24 cellular contexts compared by ENCODE assay signal in the genomic region with DNA sequence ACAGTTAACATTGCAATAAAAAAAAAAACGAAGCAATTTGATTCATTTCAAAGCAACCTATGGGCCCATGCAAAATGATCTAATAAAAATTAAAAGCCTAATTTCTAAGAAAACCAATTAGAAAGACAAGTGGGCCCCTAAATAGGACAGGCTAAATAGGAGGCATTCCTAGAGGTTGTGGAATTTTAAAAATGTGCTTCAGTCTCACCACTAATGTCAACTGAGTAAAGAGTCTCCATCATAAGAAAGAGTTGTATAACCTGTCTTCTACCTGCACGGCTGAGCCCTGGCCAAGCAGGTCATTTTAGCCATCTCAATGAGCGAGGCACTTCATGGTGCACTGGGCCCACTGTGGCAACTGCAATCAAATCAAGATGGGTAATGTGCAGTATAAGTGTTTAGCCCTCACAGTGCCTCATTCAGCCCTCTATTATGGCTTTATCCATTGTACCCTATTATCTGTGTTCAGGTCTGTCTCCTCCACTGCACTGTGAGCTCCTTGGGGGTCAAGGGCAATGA.
DNase-seq lines count a peak whose midpoint lies in the region; ATAC-seq and TF ChIP-seq lines count a peak whose summit lies in the region.
"Had no signal": no experiment of that assay in that cellular context is flagged by ENCODE, and none has a peak within 500 bp of the region (broad histone marks: within the 10 kb centered on the region; RNA-seq: fewer than 3 reads in every experiment).

No MANE protein-coding gene starts in this region.

- no peak overlapping the region for H3K27ac ChIP-seq in GM23338 (ENCODE audit: low read depth)
- no peak overlapping the region for H3K27ac ChIP-seq in left lung
- no peak overlapping the region for H3K27ac ChIP-seq in upper lobe of right lung
- H3K27ac ChIP-seq: BLaER1, RWPE1 had no signal

- CTCF ChIA-PET in WTC11 (lab: Charles Lee): no interaction called here

- H3K9me3 ChIP-seq in left lung: no peaks in the 10 kb centered on the region
- H3K9me3 ChIP-seq in upper lobe of right lung: no peaks in the 10 kb centered on the region

- TF ChIP-seq CTCF in GM23338 (conservative IDR thresholded peaks at IDR 0.05; ENCODE audit: low read depth in 2 of 2) (no peak), WTC11 (IDR thresholded peaks at IDR 0.05) (no peak), left lung (IDR thresholded peaks at IDR 0.05) (no peak), upper lobe of right lung (IDR thresholded peaks at IDR 0.05) (no peak)

- H3K4me3 Mint-ChIP-seq in GM23338 (no peak overlapping the region), WTC11 (no peak overlapping the region)
- H3K4me3 Mint-ChIP-seq in stimulated activated naive B cell treated with anti-CD40 and anti-IgM and Interleukin-4, amounts not matched to agents 10 μg/mL and 1 μg/mL and 100 μg/mL, for 72 hours: no peak overlapping the region
- H3K4me3 Mint-ChIP-seq: CD4-positive, alpha-beta T cell had no signal

- no peaks in the 10 kb centered on the region for H4K20me1 ChIP-seq in GM23338 (replicated peaks; ENCODE audit: insufficient read depth)
- H4K20me1 ChIP-seq: BLaER1 had no signal

- DNase-seq in GM23338 (ENCODE audit: low spot score) (peak; percentile 43), WTC11 (ENCODE audit: low spot score) (no peak), left lung (no peak), upper lobe of right lung (no peak), NCI-H446 (lab: John Stamatoyannopoulos, UW) (no peak), OCI-M1 (lab: John Stamatoyannopoulos, UW) (no peak)
- no peak for DNase-seq in stimulated activated naive B cell treated with anti-CD40 and anti-IgM and Interleukin-4, amounts not matched to agents 10 μg/mL and 1 μg/mL and 100 μg/mL, for 72 hours
- DNase-seq: CD4-positive, alpha-beta T cell; COR-L47; EL; GF-D8; Kasumi-1; NCI-H1092 treated with DMSO at 0.1 percent for 48 hours; NCI-H146; NCI-H1930; NCI-H2107; NCI-H526; NCI-H82; SHP77 had no signal

- H3K27me3 Mint-ChIP-seq in GM23338 (ENCODE audit: insufficient read depth, low read depth, poor library complexity) (no peaks in the 10 kb centered on the region), WTC11 (ENCODE audit: low read depth) (no peaks in the 10 kb centered on the region)
- no peaks in the 10 kb centered on the region for H3K27me3 Mint-ChIP-seq in stimulated activated naive B cell treated with anti-CD40 and anti-IgM and Interleukin-4, amounts not matched to agents 10 μg/mL and 1 μg/mL and 100 μg/mL, for 72 hours
- H3K27me3 Mint-ChIP-seq: CD4-positive, alpha-beta T cell had no signal

- H3K36me3 Mint-ChIP-seq in GM23338 (ENCODE audit: low read depth) (peaks cover 11% of the 10 kb centered on the region; the same call in 2 of the 3 replicates), WTC11 (peaks cover 10% of the 10 kb centered on the region)
- peaks cover 0 to 2% of the 10 kb centered on the region in 2 donors for H3K36me3 Mint-ChIP-seq in stimulated activated naive B cell treated with anti-CD40 and anti-IgM and Interleukin-4, amounts not matched to agents 10 μg/mL and 1 μg/mL and 100 μg/mL, for 72 hours

- H3K4me1 Mint-ChIP-seq in GM23338: no peaks in the 10 kb centered on the region
- 0 out of 2 replicates have a peak, but pooled peaks cover 5% of the 10 kb centered on the region for H3K4me1 Mint-ChIP-seq in WTC11
- H3K4me1 Mint-ChIP-seq in stimulated activated naive B cell treated with anti-CD40 and anti-IgM and Interleukin-4, amounts not matched to agents 10 μg/mL and 1 μg/mL and 100 μg/mL, for 72 hours: no peaks in the 10 kb centered on the region

- peak overlapping the region; percentile 40; the same call in 1 of the 2 replicates for H2AFZ ChIP-seq in GM23338

- H3K27me3 ChIP-seq in GM23338 (ENCODE audit: insufficient read depth) (no peaks in the 10 kb centered on the region), left lung (no peaks in the 10 kb centered on the region), upper lobe of right lung (no peaks in the 10 kb centered on the region)
- H3K27me3 ChIP-seq: BLaER1 had no signal

- ATAC-seq in GM23338 (no peak; the same call in 2 of the 3 replicates), WTC11 (peak; percentile 72), left lung (peak; percentile 42), upper lobe of right lung (peak; percentile 49)
- no peak for ATAC-seq in stimulated activated naive B cell treated with anti-CD40 and anti-IgM and Interleukin-4, amounts not matched to agents 10 μg/mL and 1 μg/mL and 100 μg/mL, for 72 hours (replicated peaks)
- ATAC-seq: HepG2, K562, Panc1 had no signal

- H3F3A ChIP-seq in GM23338 (replicated peaks; ENCODE audit: low read depth): no peaks in the 10 kb centered on the region

- no peak overlapping the region for H3K27ac Mint-ChIP-seq in GM23338
- H3K27ac Mint-ChIP-seq in WTC11: no peak overlapping the region
- H3K27ac Mint-ChIP-seq in stimulated activated naive B cell treated with anti-CD40 and anti-IgM and Interleukin-4, amounts not matched to agents 10 μg/mL and 1 μg/mL and 100 μg/mL, for 72 hours: no peak overlapping the region
- H3K27ac Mint-ChIP-seq: CD4-positive, alpha-beta T cell had no signal

- POLR2A ChIA-PET in WTC11 (lab: Charles Lee): no interaction called here

- intact Hi-C loops in left lung (cut with DNase I) (no loop called here), upper lobe of right lung (cut with DNase I) (no loop called here)

- peaks cover 4% of the 10 kb centered on the region; the same call in 1 of the 2 replicates for H3K4me1 ChIP-seq in GM23338 (ENCODE audit: insufficient read depth)
- no peaks in the 10 kb centered on the region for H3K4me1 ChIP-seq in left lung
- H3K4me1 ChIP-seq in upper lobe of right lung: no peaks in the 10 kb centered on the region
- H3K4me1 ChIP-seq: BLaER1 had no signal

- H3K9me2 ChIP-seq in GM23338 (ENCODE audit: insufficient read depth): no peaks in the 10 kb centered on the region

- peaks cover 23% of the 10 kb centered on the region for H3K9me3 Mint-ChIP-seq in GM23338
- peaks cover 5% of the 10 kb centered on the region for H3K9me3 Mint-ChIP-seq in WTC11
- peaks cover 0 to 4% of the 10 kb centered on the region in 2 donors for H3K9me3 Mint-ChIP-seq in stimulated activated naive B cell treated with anti-CD40 and anti-IgM and Interleukin-4, amounts not matched to agents 10 μg/mL and 1 μg/mL and 100 μg/mL, for 72 hours
- H3K9me3 Mint-ChIP-seq: CD4-positive, alpha-beta T cell had no signal

- no peaks in the 10 kb centered on the region for H3K79me2 ChIP-seq in GM23338 (replicated peaks; ENCODE audit: insufficient read depth)

- no peaks in the 10 kb centered on the region for H3K36me3 ChIP-seq in GM23338 (ENCODE audit: insufficient read depth)
- H3K36me3 ChIP-seq in left lung: no peaks in the 10 kb centered on the region
- no peaks in the 10 kb centered on the region for H3K36me3 ChIP-seq in upper lobe of right lung
- H3K36me3 ChIP-seq: BLaER1 had no signal

- H3K4me3 ChIP-seq in GM23338 (no peak overlapping the region), left lung (no peak overlapping the region), upper lobe of right lung (no peak overlapping the region)
- H3K4me3 ChIP-seq: BLaER1, K562 had no signal

- no peak overlapping the region for H3K4me2 ChIP-seq in GM23338
- H3K4me2 ChIP-seq: BLaER1 had no signal

TF ChIP-seq in GM23338, 12 proteins besides CTCF, POLR2A, EP300 and RAD21 (continues in another document):
- TF ChIP-seq EZH2 (IDR thresholded peaks at IDR 0.05; ENCODE audit: low read depth, unreplicated experiment) (no peak), EZH2phosphoT487 (IDR thresholded peaks at IDR 0.05; ENCODE audit: unreplicated experiment) (no peak), ZNF114 (CRISPR knock-in tag; IDR thresholded peaks at IDR 0.05) (no peak), NANOG (IDR thresholded peaks at IDR 0.05; ENCODE audit: borderline replicate concordance) (no peak)

TF ChIP-seq in WTC11, 78 proteins besides CTCF, POLR2A, EP300 and RAD21:
- TF ChIP-seq RELA (CRISPR knock-in tag; IDR thresholded peaks at IDR 0.05; ENCODE audit: borderline replicate concordance) (no peak), CBFB (CRISPR knock-in tag; IDR thresholded peaks at IDR 0.05; ENCODE audit: low read depth) (no peak), ATF2 (CRISPR knock-in tag; IDR thresholded peaks at IDR 0.05; ENCODE audit: borderline replicate concordance, low read depth) (no peak)
- TF ChIP-seq, protein P1, sequence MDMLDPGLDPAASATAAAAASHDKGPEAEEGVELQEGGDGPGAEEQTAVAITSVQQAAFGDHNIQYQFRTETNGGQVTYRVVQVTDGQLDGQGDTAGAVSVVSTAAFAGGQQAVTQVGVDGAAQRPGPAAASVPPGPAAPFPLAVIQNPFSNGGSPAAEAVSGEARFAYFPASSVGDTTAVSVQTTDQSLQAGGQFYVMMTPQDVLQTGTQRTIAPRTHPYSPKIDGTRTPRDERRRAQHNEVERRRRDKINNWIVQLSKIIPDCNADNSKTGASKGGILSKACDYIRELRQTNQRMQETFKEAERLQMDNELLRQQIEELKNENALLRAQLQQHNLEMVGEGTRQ (CRISPR knock-in tag; IDR thresholded peaks at IDR 0.05): no peak

Comparison
In these comparisons a context has a peak if more than half of its experiments do, and no peak if none do; other contexts are left out.
1. ATAC-seq: peak in WTC11 (single experiment), left lung (single experiment) and upper lobe of right lung (single experiment); none in GM23338 (single experiment) and stimulated activated naive B cell treated with anti-CD40 and anti-IgM and Interleukin-4, amounts not matched to agents 10 μg/mL and 1 μg/mL and 100 μg/mL, for 72 hours (0 of 2).